30 cellular contexts compared by ENCODE assay signal in the genomic region with DNA sequence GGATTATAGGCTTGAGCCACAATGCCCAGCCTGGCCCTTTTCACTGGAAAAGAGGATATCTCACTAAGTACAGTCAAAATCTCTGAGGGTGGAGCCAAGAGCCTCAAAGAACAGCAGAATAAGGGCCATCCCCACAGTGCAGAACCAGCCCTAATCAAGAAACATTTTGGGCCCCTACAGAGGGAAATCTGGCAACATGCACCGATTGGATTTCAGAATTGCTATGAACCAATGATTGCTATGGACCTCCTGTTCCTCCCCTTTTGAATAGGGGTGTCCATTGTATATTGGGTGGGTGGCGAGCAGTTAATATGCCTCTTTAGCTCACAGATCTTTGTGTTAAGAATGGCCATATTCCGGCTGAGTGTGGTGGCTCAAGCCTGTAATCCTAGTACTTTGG.
"Had no signal": no experiment of that assay in that cellular context is flagged by ENCODE, and none has a peak within 500 bp of the region (broad histone marks: within the 10 kb centered on the region; RNA-seq: fewer than 3 reads in every experiment).

No MANE protein-coding gene starts in this region.

- H3K4me3 Mint-ChIP-seq: activated CD4-positive, alpha-beta memory T cell treated with anti-CD3 and anti-CD28 coated beads, Interleukin-2, amount 10 ng/mL, durations not matched to agents 7 days and 5 days; activated CD4-positive, alpha-beta T cell treated with anti-CD3 and anti-CD28 coated beads, Interleukin-2, amount 10 ng/mL, durations not matched to agents 7 days and 5 days; activated naive CD8-positive, alpha-beta T cell; activated T-cell treated with anti-CD3 and anti-CD28 coated beads, Interleukin-2, amount 50 U/mL, for 24 hours; activated T-cell treated with anti-CD3 and anti-CD28 coated beads, Interleukin-2, amount 50 U/mL, for 72 hours; central memory CD8-positive, alpha-beta T cell; dendritic cell treated with granulocyte-macrophage colony-stimulating factor and Interleukin-4, amounts not matched to agents 40 ng/mL and 50 ng/mL, for 4 days; WTC11 had no signal

- H3K27ac Mint-ChIP-seq: activated CD4-positive, alpha-beta memory T cell treated with anti-CD3 and anti-CD28 coated beads, Interleukin-2, amount 10 ng/mL, durations not matched to agents 7 days and 5 days; activated CD4-positive, alpha-beta T cell treated with anti-CD3 and anti-CD28 coated beads, Interleukin-2, amount 10 ng/mL, durations not matched to agents 7 days and 5 days; activated naive CD8-positive, alpha-beta T cell; activated T-cell treated with anti-CD3 and anti-CD28 coated beads, Interleukin-2, amount 50 U/mL, for 24 hours; activated T-cell treated with anti-CD3 and anti-CD28 coated beads, Interleukin-2, amount 50 U/mL, for 72 hours; dendritic cell treated with granulocyte-macrophage colony-stimulating factor and Interleukin-4, amounts not matched to agents 40 ng/mL and 50 ng/mL, for 4 days; WTC11 had no signal

- H3K27me3 ChIP-seq: brain microvascular endothelial cell, dorsolateral prefrontal cortex, esophagus muscularis mucosa, foreskin keratinocyte, gastrocnemius medialis had no signal

- H3K4me1 ChIP-seq: esophagus muscularis mucosa, foreskin keratinocyte, gastrocnemius medialis had no signal

- H3K36me3 Mint-ChIP-seq: activated naive CD8-positive, alpha-beta T cell had no signal

- H3K36me3 ChIP-seq: brain microvascular endothelial cell, esophagus muscularis mucosa, gastrocnemius medialis had no signal

- H3K27me3 Mint-ChIP-seq: dendritic cell treated with granulocyte-macrophage colony-stimulating factor and Interleukin-4, amounts not matched to agents 40 ng/mL and 50 ng/mL, for 4 days had no signal

- H3K4me1 Mint-ChIP-seq: activated CD4-positive, alpha-beta memory T cell treated with anti-CD3 and anti-CD28 coated beads, Interleukin-2, amount 10 ng/mL, durations not matched to agents 7 days and 5 days; activated CD4-positive, alpha-beta T cell treated with anti-CD3 and anti-CD28 coated beads, Interleukin-2, amount 10 ng/mL, durations not matched to agents 7 days and 5 days; central memory CD8-positive, alpha-beta T cell had no signal

- H3K9me3 ChIP-seq: esophagus muscularis mucosa, gastrocnemius medialis had no signal

- DNase-seq: activated CD4-positive, alpha-beta memory T cell treated with anti-CD3 and anti-CD28 coated beads, Interleukin-2, amount 10 ng/mL, durations not matched to agents 7 days and 5 days; activated CD4-positive, alpha-beta T cell treated with anti-CD3 and anti-CD28 coated beads for 1 hour; activated CD4-positive, alpha-beta T cell treated with anti-CD3 and anti-CD28 coated beads for 4 hours; activated CD4-positive, alpha-beta T cell treated with anti-CD3 and anti-CD28 coated beads, Interleukin-2, amount 10 ng/mL, durations not matched to agents 7 days and 5 days; activated CD4-positive, alpha-beta T cell treated with anti-CD3 and anti-CD28 coated beads, Interleukin-2, amount 50 U/mL, for 4 hours; activated CD8-positive, alpha-beta memory T cell treated with anti-CD3 and anti-CD28 coated beads, Interleukin-2, amount 50 U/mL, for 48 hours; activated gamma-delta T cell; activated naive CD4-positive, alpha-beta T cell; activated naive CD4-positive, alpha-beta T cell treated with anti-CD3 and anti-CD28 coated beads, Interleukin-2, amount 50 U/mL, for 16 hours; activated T-cell treated with anti-CD3 and anti-CD28 coated beads for 4 hours; activated T-cell treated with anti-CD3 and anti-CD28 coated beads, Interleukin-2, amount 50 U/mL, for 24 hours; activated T-cell treated with anti-CD3 and anti-CD28 coated beads, Interleukin-2, amount 50 U/mL, for 72 hours; amniotic stem cell; anterior cingulate cortex; brain microvascular endothelial cell; dorsolateral prefrontal cortex; effector memory CD4-positive, alpha-beta T cell; erythroblast; foreskin keratinocyte; gastrocnemius medialis; glutamatergic neuron; T-helper 1 cell; T-helper 2 cell had no signal

- ATAC-seq: activated T-cell treated with anti-CD3 and anti-CD28 coated beads, Interleukin-2, amount 50 U/mL, for 72 hours; foreskin keratinocyte; gastrocnemius medialis; WTC11 had no signal

- H3K4me3 ChIP-seq: coronary artery, dorsolateral prefrontal cortex, esophagus muscularis mucosa, gastrocnemius medialis had no signal

- H3K27ac ChIP-seq: brain microvascular endothelial cell, coronary artery, dorsolateral prefrontal cortex, esophagus muscularis mucosa, foreskin keratinocyte, gastrocnemius medialis, VCaP had no signal
